In the genomic region with DNA sequence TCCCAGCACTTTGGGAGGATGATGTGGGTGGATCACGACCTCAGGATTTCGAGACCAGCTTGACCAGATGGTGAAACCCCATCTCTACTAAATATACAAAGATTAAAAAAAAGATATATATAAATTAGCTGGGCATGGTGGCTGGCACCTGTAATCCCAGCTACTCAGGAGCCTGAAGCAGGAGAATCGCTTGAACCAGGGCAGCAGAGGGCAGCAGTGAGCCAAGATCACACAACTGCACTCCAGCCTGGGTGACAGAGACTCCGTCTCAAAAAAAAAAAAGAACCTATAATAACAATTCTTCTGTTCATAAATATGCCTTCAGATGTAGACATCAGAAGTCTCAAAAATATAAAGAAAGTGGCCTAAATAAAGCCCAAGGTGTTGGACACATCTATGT, we compare ENCODE assay signal across 14 cellular contexts. TPM values are rescaled to one million over a fixed set of nuclear protein-coding genes. Genes with fewer than 3 reads are reported as not detected.
DNase-seq lines count a peak whose midpoint lies in the region; ATAC-seq and TF ChIP-seq lines count a peak whose summit lies in the region.
"Had no signal": no experiment of that assay in that cellular context is flagged by ENCODE, and none has a peak within 500 bp of the region (broad histone marks: within the 10 kb centered on the region; RNA-seq: fewer than 3 reads in every experiment).

No MANE protein-coding gene starts in this region.

- H2AFZ ChIP-seq in KMS-11 (ENCODE audit: low read depth): no peak overlapping the region

- no peak overlapping the region for H3K27ac ChIP-seq in KMS-11
- peak overlapping the region in 1 of 4 donors; percentile 24 for H3K27ac ChIP-seq in body of pancreas

- H3K4me2 ChIP-seq in KMS-11: no peak overlapping the region

- ATAC-seq in body of pancreas: peak; percentile 56
- ATAC-seq in GM21576 (IDR thresholded peaks at IDR 0.05; ENCODE audit: unreplicated experiment): no peak

- peaks cover 11% of the 10 kb centered on the region for H3K4me1 Mint-ChIP-seq in activated naive CD4-positive, alpha-beta T cell treated with anti-CD3 and anti-CD28 coated beads for 36 hours (ENCODE audit: low read depth)

- DNase-seq in activated naive CD4-positive, alpha-beta T cell treated with anti-CD3 and anti-CD28 coated beads for 36 hours: peak; percentile 7
- DNase-seq in activated naive CD4-positive, alpha-beta T cell treated with anti-CD3 and anti-CD28 coated beads, Interleukin-2, amount 50 U/mL, for 16 hours: no peak
- DNase-seq in body of pancreas (peak; percentile 17 to 77 (median 36)), HuH-7.5 (ENCODE audit: low spot score) (no peak), SKM-1 (lab: John Stamatoyannopoulos, UW; ENCODE audit: unreplicated experiment) (no peak)
- peak; percentile 31 for DNase-seq in stimulated activated CD8-positive, alpha-beta memory T cell treated with anti-CD3 and anti-CD28 coated beads, Interleukin-4, amount 100 ng/mL, for 48 hours
- DNase-seq: activated T-cell treated with anti-CD3 and anti-CD28 coated beads, Interleukin-2, amount 50 U/mL, for 24 hours; aorta; cortex of kidney; NCI-H1694; NCI-H526 treated with DMSO at 0.1 percent for 48 hours; SHP77 treated with DMSO at 0.1 percent for 48 hours had no signal

- H4K20me1 ChIP-seq in KMS-11 (ENCODE audit: insufficient read depth): no peaks in the 10 kb centered on the region

- peaks cover 50% of the 10 kb centered on the region for H3K9me3 Mint-ChIP-seq in activated naive CD4-positive, alpha-beta T cell treated with anti-CD3 and anti-CD28 coated beads for 36 hours

- peaks cover 0 to 11% (median 0%) of the 10 kb centered on the region in 3 donors for H3K9me3 ChIP-seq in body of pancreas

- no peak for TF ChIP-seq POLR2A in body of pancreas (IDR thresholded peaks at IDR 0.05)

- intact Hi-C loops in activated naive CD4-positive, alpha-beta T cell treated with anti-CD3 and anti-CD28 coated beads for 36 hours (cut with micrococcal nuclease): no loop called here
- intact Hi-C loops in body of pancreas (cut with DNase I): no loop called here

- no peaks in the 10 kb centered on the region for H3K79me2 ChIP-seq in KMS-11 (ENCODE audit: insufficient read depth, low read depth)

- H3K27ac Mint-ChIP-seq in activated naive CD4-positive, alpha-beta T cell treated with anti-CD3 and anti-CD28 coated beads for 36 hours: no peak overlapping the region
- H3K27ac Mint-ChIP-seq: activated T-cell treated with anti-CD3 and anti-CD28 coated beads, Interleukin-2, amount 50 U/mL, for 24 hours had no signal

- no peak overlapping the region for H3K4me3 Mint-ChIP-seq in activated naive CD4-positive, alpha-beta T cell treated with anti-CD3 and anti-CD28 coated beads for 36 hours
- H3K4me3 Mint-ChIP-seq: activated T-cell treated with anti-CD3 and anti-CD28 coated beads, Interleukin-2, amount 50 U/mL, for 24 hours had no signal

- H3K27me3 ChIP-seq in KMS-11 (ENCODE audit: insufficient read depth, low read depth) (no peaks in the 10 kb centered on the region), body of pancreas (no peaks in the 10 kb centered on the region)

- no peaks in the 10 kb centered on the region for H3K27me3 Mint-ChIP-seq in activated naive CD4-positive, alpha-beta T cell treated with anti-CD3 and anti-CD28 coated beads for 36 hours (ENCODE audit: low read depth)
- H3K27me3 Mint-ChIP-seq: activated T-cell treated with anti-CD3 and anti-CD28 coated beads, Interleukin-2, amount 50 U/mL, for 24 hours had no signal

- TF ChIP-seq CTCF in KMS-11 (conservative IDR thresholded peaks at IDR 0.05; ENCODE audit: low read depth, low read length): peak; percentile 30; the same call in 1 of the 2 replicates
- TF ChIP-seq CTCF in body of pancreas (IDR thresholded peaks at IDR 0.05): peak in 5 of 7 experiments; percentile 8 to 54 (median 25)

- WGBS in body of pancreas, 2 donors: 59 to 65% methylated on average over 4 of the region's 4 CpGs

- no peak overlapping the region for H3K4me3 ChIP-seq in KMS-11 (IDR thresholded peaks at IDR 0.05; ENCODE audit: insufficient read depth, low read depth, low read length)
- H3K4me3 ChIP-seq in body of pancreas: no peak overlapping the region

- CTCF ChIA-PET in activated naive CD4-positive, alpha-beta T cell treated with anti-CD3 and anti-CD28 coated beads for 36 hours (lab: Charles Lee): interaction anchor here (0.6 to 1.2 kb wide), 3 partner anchors 10 to 109 kb away, joined by 3 to 6 read pairs (median 3); no protein-coding TSS in a partner anchor

- H3K4me1 ChIP-seq in KMS-11 (ENCODE audit: low read depth, poor library complexity, severe bottlenecking): no peaks in the 10 kb centered on the region
- peaks cover 28% of the 10 kb centered on the region for H3K4me1 ChIP-seq in body of pancreas

- no peak overlapping the region for H3K9ac ChIP-seq in KMS-11

- H3K36me3 ChIP-seq in KMS-11 (ENCODE audit: insufficient read depth): no peaks in the 10 kb centered on the region
- H3K36me3 ChIP-seq in body of pancreas (replicated peaks in 1 of 2; ENCODE audit: insufficient read depth in 1 of 2, low read depth in 2 of 2): peaks cover 2 to 8% of the 10 kb centered on the region in 2 donors

- H3K36me3 Mint-ChIP-seq in activated naive CD4-positive, alpha-beta T cell treated with anti-CD3 and anti-CD28 coated beads for 36 hours (ENCODE audit: low read depth): peaks cover 72% of the 10 kb centered on the region

RNA-seq across cellular contexts. Expression of a gene that starts 7.6 kb away (rescaled TPM):
- total RNA-seq in activated naive CD4-positive, alpha-beta T cell treated with anti-CD3 and anti-CD28 coated beads for 36 hours: 1 to 10 TPM; 7.9 to 9.4 TPM
- 10 to 100 TPM; 16.8 to 26.7 TPM for total RNA-seq in body of pancreas

Comparison
In these comparisons a context has a peak if more than half of its experiments do, and no peak if none do; other contexts are left out.
1. DNase-seq: peak in activated naive CD4-positive, alpha-beta T cell treated with anti-CD3 and anti-CD28 coated beads for 36 hours (single experiment), body of pancreas (4 of 4) and stimulated activated CD8-positive, alpha-beta memory T cell treated with anti-CD3 and anti-CD28 coated beads, Interleukin-4, amount 100 ng/mL, for 48 hours (single experiment); none in activated naive CD4-positive, alpha-beta T cell treated with anti-CD3 and anti-CD28 coated beads, Interleukin-2, amount 50 U/mL, for 16 hours (single experiment), HuH-7.5 (single experiment) and SKM-1 (single experiment).